In genomic region chr12:39440781-39441180, GRCh38 we compare ENCODE assay signal across 14 cellular contexts. TPM values are rescaled to one million over a fixed set of nuclear protein-coding genes. Genes with fewer than 3 reads are reported as not detected.
DNase-seq lines count a peak whose midpoint lies in the region; ATAC-seq and TF ChIP-seq lines count a peak whose summit lies in the region.
"Had no signal": no experiment of that assay in that cellular context is flagged by ENCODE, and none has a peak within 500 bp of the region (broad histone marks: within the 10 kb centered on the region; RNA-seq: fewer than 3 reads in every experiment).

No MANE protein-coding gene starts in this region.

- no peak for TF ChIP-seq CTCF in natural killer cell (IDR thresholded peaks at IDR 0.05)

- intact Hi-C loops in natural killer cell (cut with micrococcal nuclease), result loop anchor here (5.0 kb wide), 1 partner anchor 1123 kb away; the partner anchor contains the start of gene ALG10B

- H3K9me3 Mint-ChIP-seq in activated naive CD8-positive, alpha-beta T cell treated with anti-CD3 and anti-CD28 coated beads, Interleukin-2, amount 10 ng/mL, durations not matched to agents 7 days and 5 days, result no peaks in the 10 kb centered on the region
- no peaks in the 10 kb centered on the region for H3K9me3 Mint-ChIP-seq in natural killer cell
- H3K9me3 Mint-ChIP-seq: dendritic cell treated with granulocyte-macrophage colony-stimulating factor and Interleukin-4, amounts not matched to agents 40 ng/mL and 50 ng/mL, for 4 days had no signal

- peaks cover 1% of the 10 kb centered on the region for H3K36me3 Mint-ChIP-seq in activated naive CD8-positive, alpha-beta T cell treated with anti-CD3 and anti-CD28 coated beads, Interleukin-2, amount 10 ng/mL, durations not matched to agents 7 days and 5 days
- H3K36me3 Mint-ChIP-seq in natural killer cell, result no peaks in the 10 kb centered on the region

- peak; percentile 70 for DNase-seq in NCI-H82 (lab: John Stamatoyannopoulos, UW)
- no peak for DNase-seq in NCI-H82 treated with DMSO at 0.1 percent for 48 hours (lab: John Stamatoyannopoulos, UW; ENCODE audit: unreplicated experiment)
- peak; percentile 22 for DNase-seq in H4 (ENCODE audit: low spot score)
- no peak for DNase-seq in activated naive CD8-positive, alpha-beta T cell treated with anti-CD3 and anti-CD28 coated beads, Interleukin-2, amount 10 ng/mL, durations not matched to agents 7 days and 5 days
- no peak for DNase-seq in natural killer cell
- no peak for DNase-seq in NCI-H2107 (lab: John Stamatoyannopoulos, UW)
- no peak for DNase-seq in glomerular visceral epithelial cell (ENCODE audit: extremely low spot score)
- no peak for DNase-seq in NCI-H146 (lab: John Stamatoyannopoulos, UW)
- DNase-seq: activated effector memory CD4-positive, alpha-beta T cell treated with Interleukin-2 at 50 U/mL for 16 hours; KG1; NCI-H526; stimulated activated CD4-positive, alpha-beta T cell treated with anti-CD3 and anti-CD28 coated beads, Interleukin-1b, Interleukin-23, amount 100 ng/mL, for 48 hours; T1000 had no signal

- POLR2A ChIA-PET in activated naive CD8-positive, alpha-beta T cell treated with anti-CD3 and anti-CD28 coated beads, Interleukin-2, amount 10 ng/mL, durations not matched to agents 7 days and 5 days (lab: Charles Lee), result no interaction called here

- H3K4me3 Mint-ChIP-seq in activated naive CD8-positive, alpha-beta T cell treated with anti-CD3 and anti-CD28 coated beads, Interleukin-2, amount 10 ng/mL, durations not matched to agents 7 days and 5 days, result peak overlapping the region; percentile 40
- peak overlapping the region; percentile 39 for H3K4me3 Mint-ChIP-seq in natural killer cell
- H3K4me3 Mint-ChIP-seq: dendritic cell treated with granulocyte-macrophage colony-stimulating factor and Interleukin-4, amounts not matched to agents 40 ng/mL and 50 ng/mL, for 4 days had no signal

- H3K27me3 Mint-ChIP-seq in activated naive CD8-positive, alpha-beta T cell treated with anti-CD3 and anti-CD28 coated beads, Interleukin-2, amount 10 ng/mL, durations not matched to agents 7 days and 5 days, result peaks cover 9% of the 10 kb centered on the region
- peaks cover 0 to 4% of the 10 kb centered on the region in 2 donors for H3K27me3 Mint-ChIP-seq in natural killer cell (ENCODE audit: low read depth in 2 of 2)

- no peak overlapping the region for H3K27ac Mint-ChIP-seq in activated naive CD8-positive, alpha-beta T cell treated with anti-CD3 and anti-CD28 coated beads, Interleukin-2, amount 10 ng/mL, durations not matched to agents 7 days and 5 days
- H3K27ac Mint-ChIP-seq in natural killer cell, result peak overlapping the region in 1 of 2 donors; percentile 5
- H3K27ac Mint-ChIP-seq: dendritic cell treated with granulocyte-macrophage colony-stimulating factor and Interleukin-4, amounts not matched to agents 40 ng/mL and 50 ng/mL, for 4 days had no signal

- peaks cover 19% of the 10 kb centered on the region for H3K4me1 Mint-ChIP-seq in activated naive CD8-positive, alpha-beta T cell treated with anti-CD3 and anti-CD28 coated beads, Interleukin-2, amount 10 ng/mL, durations not matched to agents 7 days and 5 days
- H3K4me1 Mint-ChIP-seq in natural killer cell, result peaks cover 20 to 25% of the 10 kb centered on the region in 2 donors

- ATAC-seq in activated naive CD8-positive, alpha-beta T cell treated with anti-CD3 and anti-CD28 coated beads, Interleukin-2, amount 10 ng/mL, durations not matched to agents 7 days and 5 days (ENCODE audit: low read depth), result no peak
- no peak for ATAC-seq in natural killer cell

RNA-seq across cellular contexts. Expression of gene KIF21A, which starts 2.1 kb away (rescaled TPM):
- 13.9 and 18.4 TPM in 2 replicates for total RNA-seq in H4 (2014; rRNA removed; shearing (Covaris generic))
- 10 to 100 TPM; 19.6 to 21.4 TPM for total RNA-seq in activated naive CD8-positive, alpha-beta T cell treated with anti-CD3 and anti-CD28 coated beads, Interleukin-2, amount 10 ng/mL, durations not matched to agents 7 days and 5 days
- 10 to 100 TPM; 11.5 to 31.6 (median 18.0) TPM for total RNA-seq in natural killer cell

Comparison
In these comparisons a context has a peak if more than half of its experiments do, and no peak if none do; other contexts are left out.
1. DNase-seq: peak in NCI-H82 (single experiment) and H4 (single experiment); none in NCI-H82 treated with DMSO at 0.1 percent for 48 hours (single experiment), activated naive CD8-positive, alpha-beta T cell treated with anti-CD3 and anti-CD28 coated beads, Interleukin-2, amount 10 ng/mL, durations not matched to agents 7 days and 5 days (single experiment), natural killer cell (single experiment), NCI-H2107 (single experiment), glomerular visceral epithelial cell (single experiment) and NCI-H146 (single experiment).